Comparison of ENCODE assay signal across 9 cellular contexts in genomic region chr5:171450423-171451246, GRCh38. TPM values are rescaled to one million over a fixed set of nuclear protein-coding genes. Genes with fewer than 3 reads are reported as not detected.
A peak's percentile ranks its signal among the peaks of the same experiment; 100 is the strongest.
DNase-seq lines count a peak whose midpoint lies in the region; ATAC-seq and TF ChIP-seq lines count a peak whose summit lies in the region.
"Had no signal": no experiment of that assay in that cellular context is flagged by ENCODE, and none has a peak within 500 bp of the region (broad histone marks: within the 10 kb centered on the region; RNA-seq: fewer than 3 reads in every experiment).

No MANE protein-coding gene starts in this region.

- H3K27ac ChIP-seq in left ventricle myocardium inferior (replicated peaks): peak overlapping the region; percentile 88
- H3K27ac ChIP-seq: 22Rv1 had no signal

- H3K9me3 ChIP-seq in left ventricle myocardium inferior (replicated peaks): no peaks in the 10 kb centered on the region

- DNase-seq in DMS 273 (lab: John Stamatoyannopoulos, UW; ENCODE audit: unreplicated experiment) (peak; percentile 82), DMS 273 treated with DMSO at 0.1 percent for 48 hours (lab: John Stamatoyannopoulos, UW) (no peak), left ventricle myocardium inferior (peak; percentile 45), sciatic nerve (ENCODE audit: low spot score) (peak; percentile 80), SKM-1 treated with dmso at 0.1 percent for 144 hours (lab: John Stamatoyannopoulos, UW; ENCODE audit: unreplicated experiment) (no peak), NCI-H526 treated with DMSO at 0.1 percent for 48 hours (lab: John Stamatoyannopoulos, UW) (no peak)
- peak; percentile 34 to 42 for DNase-seq in activated T-cell treated with anti-CD3 and anti-CD28 coated beads, Interleukin-2, amount 50 U/mL, for 48 hours

- TF ChIP-seq CTCF in left ventricle myocardium inferior (IDR thresholded peaks at IDR 0.05; ENCODE audit: borderline replicate concordance): no peak

- intact Hi-C loops in left ventricle myocardium inferior (cut with micrococcal nuclease): no loop called here
- intact Hi-C loops in sciatic nerve (cut with DNase I): no loop called here

- H3K36me3 ChIP-seq in left ventricle myocardium inferior: no peaks in the 10 kb centered on the region

- no peaks in the 10 kb centered on the region for H3K27me3 ChIP-seq in left ventricle myocardium inferior (ENCODE audit: low read depth)

- peak overlapping the region; percentile 63 for H3K4me3 ChIP-seq in left ventricle myocardium inferior

- peaks cover 34% of the 10 kb centered on the region for H3K4me1 ChIP-seq in left ventricle myocardium inferior

- peak; percentile 70 for ATAC-seq in sciatic nerve
- ATAC-seq in GM18873 (IDR thresholded peaks at IDR 0.05; ENCODE audit: low FRiP score, unreplicated experiment): no peak

RNA-seq across cellular contexts. Expression of gene FGF18, which starts 31.2 kb away (rescaled TPM):
- total RNA-seq in left ventricle myocardium inferior (30.4 TPM), sciatic nerve (15.8 TPM)

Comparison
In these comparisons a context has a peak if more than half of its experiments do, and no peak if none do; other contexts are left out.
1. DNase-seq: peak in DMS 273 (single experiment), activated T-cell treated with anti-CD3 and anti-CD28 coated beads, Interleukin-2, amount 50 U/mL, for 48 hours (2 of 2), left ventricle myocardium inferior (single experiment) and sciatic nerve (single experiment); none in DMS 273 treated with DMSO at 0.1 percent for 48 hours (single experiment), SKM-1 treated with dmso at 0.1 percent for 144 hours (single experiment) and NCI-H526 treated with DMSO at 0.1 percent for 48 hours (single experiment).